Comparison of ENCODE assay signal across 8 cellular contexts in the genomic region with DNA sequence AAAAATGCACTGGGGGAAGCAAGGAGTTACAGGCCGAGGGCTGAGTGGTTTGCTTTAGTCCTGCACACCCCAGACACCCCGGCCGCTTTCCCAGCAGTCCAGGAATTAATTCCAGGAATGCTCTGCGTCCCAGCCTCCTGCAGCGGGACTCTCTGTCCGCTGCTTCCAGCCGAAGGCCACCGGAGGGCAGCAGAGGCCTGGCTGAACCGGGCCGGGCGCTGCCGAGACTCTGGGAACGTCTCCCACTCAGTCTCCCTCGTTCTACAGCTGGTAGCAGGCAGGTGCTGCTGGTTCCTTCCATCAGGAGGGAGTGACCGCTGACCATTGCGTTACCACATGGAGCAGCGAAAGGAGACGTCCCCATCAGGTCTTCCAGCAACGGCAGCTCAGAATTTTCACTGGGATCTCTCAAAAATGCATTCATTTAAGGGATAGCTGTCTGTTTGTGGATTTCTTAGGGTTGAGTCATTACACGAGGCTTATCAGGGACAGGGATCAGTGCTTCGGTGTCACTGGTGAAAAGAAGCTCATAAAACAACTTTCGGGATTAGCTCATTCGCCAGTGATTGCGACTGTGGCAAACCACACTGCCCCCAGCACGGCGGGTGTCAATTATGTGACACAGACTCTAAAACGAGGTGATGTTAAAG. TPM values are rescaled to one million over a fixed set of nuclear protein-coding genes. Genes with fewer than 3 reads are reported as not detected.
A peak's percentile ranks its signal among the peaks of the same experiment; 100 is the strongest.
DNase-seq lines count a peak whose midpoint lies in the region; ATAC-seq and TF ChIP-seq lines count a peak whose summit lies in the region.

No MANE protein-coding gene starts in this region.

- H3K9me3 ChIP-seq in Caco-2: no peaks in the 10 kb centered on the region
- no peaks in the 10 kb centered on the region for H3K9me3 ChIP-seq in ovary
- H3K9me3 ChIP-seq in thoracic aorta: no peaks in the 10 kb centered on the region

- H3K9me3 Mint-ChIP-seq in Caco-2 (ENCODE audit: unreplicated experiment): no peaks in the 10 kb centered on the region

- H3K4me3 ChIP-seq in Caco-2 (ENCODE audit: low read depth, low read length) (peak overlapping the region; percentile 9), KMS-11 (IDR thresholded peaks at IDR 0.05; ENCODE audit: insufficient read depth, low read depth, low read length) (no peak overlapping the region), ovary (no peak overlapping the region), thoracic aorta (peak overlapping the region; percentile 68)

- peak overlapping the region; percentile 75 for H3K4me3 Mint-ChIP-seq in Caco-2 (ENCODE audit: unreplicated experiment)

- H4K20me1 ChIP-seq in KMS-11 (ENCODE audit: insufficient read depth): no peaks in the 10 kb centered on the region

- peak; percentile 55 for ATAC-seq in GM21528 (IDR thresholded peaks at IDR 0.05; ENCODE audit: low FRiP score, unreplicated experiment)
- peak; percentile 59 for ATAC-seq in thoracic aorta (ENCODE audit: insufficient number of reproducible peaks, low FRiP score, low read depth)

- TF ChIP-seq POLR2A in ovary (IDR thresholded peaks at IDR 0.05): no peak

- H2AFZ ChIP-seq in KMS-11 (ENCODE audit: low read depth): peak overlapping the region; percentile 38; the same call in 1 of the 2 replicates

- H3K36me3 ChIP-seq in Caco-2 (ENCODE audit: control insufficient read depth, insufficient read depth, low read length): no peaks in the 10 kb centered on the region
- H3K36me3 ChIP-seq in KMS-11 (ENCODE audit: insufficient read depth): no peaks in the 10 kb centered on the region
- no peaks in the 10 kb centered on the region for H3K36me3 ChIP-seq in ovary
- no peaks in the 10 kb centered on the region for H3K36me3 ChIP-seq in thoracic aorta

- H3K27ac Mint-ChIP-seq in Caco-2 (ENCODE audit: unreplicated experiment): peak overlapping the region; percentile 66

- peak overlapping the region; percentile 65 for H3K4me2 ChIP-seq in KMS-11

- TF ChIP-seq CTCF in Caco-2 (IDR thresholded peaks at IDR 0.05; ENCODE audit: insufficient read depth in 1 of 2, low read depth in 1 of 2, low read length in 1 of 2, severe bottlenecking in 1 of 2, unreplicated experiment in 1 of 2) (peak; percentile 92 to 99), KMS-11 (conservative IDR thresholded peaks at IDR 0.05; ENCODE audit: low read depth, low read length) (peak; percentile 88), ovary (IDR thresholded peaks at IDR 0.05) (peak; percentile 76 to 83 (median 80)), thoracic aorta (IDR thresholded peaks at IDR 0.05) (peak; percentile 90)

- POLR2A ChIA-PET in Caco-2 (lab: Charles Lee): no interaction called here

- H3K9ac ChIP-seq in KMS-11: peak overlapping the region; percentile 33; the same call in 1 of the 2 replicates

- no TSS peak for BruUV-seq in Caco-2 (replicated peaks; lab: Mats Ljungman, UMichigan)

- DNase-seq in Caco-2 (peak; percentile 89 to 92), SHP77 (lab: John Stamatoyannopoulos, UW) (peak; percentile 64 to 81), germinal center (ENCODE audit: low spot score) (peak; percentile 41), ovary (peak; percentile 71 to 84 (median 78)), thoracic aorta (ENCODE audit: low spot score) (peak; percentile 28)
- DNase-seq in activated naive CD4-positive, alpha-beta T cell treated with Interleukin-2 at 50 U/mL for 16 hours: peak; percentile 88

- intact Hi-C loops in Caco-2 (cut with micrococcal nuclease; ENCODE audit: unreplicated experiment) (loop anchor here (1.0 to 5.0 kb wide), 5 partner anchors 42 to 1574 kb away; partner anchors contain the start of gene KLF6), ovary (cut with DNase I) (loop anchor here in 3 of 4 donors (10.0 kb wide), 2 partner anchors 1567 to 1577 kb away; no protein-coding TSS in a partner anchor)

- H3K4me1 Mint-ChIP-seq in Caco-2 (ENCODE audit: low read depth, unreplicated experiment): peaks cover 9% of the 10 kb centered on the region

- no peaks in the 10 kb centered on the region for H3K79me2 ChIP-seq in KMS-11 (ENCODE audit: insufficient read depth, low read depth)

- CTCF ChIA-PET in Caco-2 (lab: Charles Lee): interaction anchor here (0.6 to 1.9 kb wide), 13 partner anchors 9 to 1574 kb away, joined by 3 to 12 read pairs (median 3); partner anchors contain the start of gene PITRM1

- H3K27me3 ChIP-seq in Caco-2 (replicated peaks; ENCODE audit: control insufficient read depth, insufficient read depth, low read length) (no peaks in the 10 kb centered on the region; the same call in 1 of the 2 replicates), KMS-11 (ENCODE audit: insufficient read depth, low read depth) (peaks cover 2% of the 10 kb centered on the region; the same call in 1 of the 2 replicates), ovary (no peaks in the 10 kb centered on the region), thoracic aorta (replicated peaks; ENCODE audit: insufficient read depth) (no peaks in the 10 kb centered on the region)

- peaks cover 6% of the 10 kb centered on the region for H3K27me3 Mint-ChIP-seq in Caco-2 (ENCODE audit: insufficient read depth, unreplicated experiment)

- WGBS in ovary, 3 donors: 8 to 9% (median 9%) methylated on average over 27 of the region's 27 CpGs

- H3K4me1 ChIP-seq in Caco-2 (no peaks in the 10 kb centered on the region), KMS-11 (ENCODE audit: low read depth, poor library complexity, severe bottlenecking) (peaks cover 29% of the 10 kb centered on the region), ovary (ENCODE audit: insufficient read depth) (no peaks in the 10 kb centered on the region), thoracic aorta (ENCODE audit: control insufficient read depth in 1 of 2, low read depth in 2 of 2) (peaks cover 9 to 22% of the 10 kb centered on the region in 2 donors)

- peaks cover 6% of the 10 kb centered on the region for H3K36me3 Mint-ChIP-seq in Caco-2 (ENCODE audit: insufficient read depth, unreplicated experiment)

- H3K27ac ChIP-seq in KMS-11 (peak overlapping the region; percentile 20; the same call in 1 of the 2 replicates), ovary (no peak overlapping the region), thoracic aorta (no peak overlapping the region)

- no peak for TF ChIP-seq EP300 in ovary (IDR thresholded peaks at IDR 0.05)

RNA-seq across cellular contexts. Expression of gene PITRM1, which starts 24.9 kb away (rescaled TPM):
- total RNA-seq in Caco-2 (2022): 80.5 and 85.4 TPM in 2 replicates
- 10 to 100 TPM; 46.6 to 95.8 (median 73.7) TPM for total RNA-seq in ovary
- 100 to 1,000 TPM in 1 of 2 donors, 10 to 100 TPM in 1; 50.1 to 107 TPM for polyA plus RNA-seq in ovary
- total RNA-seq in thoracic aorta: 100 to 1,000 TPM; 104 to 125 TPM

Comparison
In these comparisons a context has a peak if more than half of its experiments do, and no peak if none do; other contexts are left out.
1. DNase-seq: peak in every context shown above with its lines; median percentile 90 in Caco-2; 88 in activated naive CD4-positive, alpha-beta T cell treated with Interleukin-2 at 50 U/mL for 16 hours; 78 in ovary; 72 in SHP77; 41 in germinal center; 28 in thoracic aorta.
2. H3K4me3 ChIP-seq: peak in Caco-2 (single experiment) and thoracic aorta (single experiment); none in KMS-11 (single experiment) and ovary (single experiment).
3. Peak in every context shown above with its lines, with median percentiles within 50 percentile points of each other: CTCF ChIP-seq.